28 cellular contexts compared by ENCODE assay signal in genomic region chr4:17332483-17332882, GRCh38.
DNase-seq lines count a peak whose midpoint lies in the region; ATAC-seq, FAIRE-seq and TF ChIP-seq lines count a peak whose summit lies in the region.
"Had no signal": no experiment of that assay in that cellular context is flagged by ENCODE, and none has a peak within 500 bp of the region (broad histone marks: within the 10 kb centered on the region; RNA-seq: fewer than 3 reads in every experiment).

No MANE protein-coding gene starts in this region.

- no peak overlapping the region for H3K27ac ChIP-seq in H9 (ENCODE audit: insufficient read length, low read depth, low read length)
- H3K27ac ChIP-seq in OCI-LY7 (ENCODE audit: low read depth, low read length, poor library complexity, severe bottlenecking) = no peak overlapping the region
- no peak overlapping the region for H3K27ac ChIP-seq in H1 (ENCODE audit: low read depth, low read length)
- H3K27ac ChIP-seq in dorsolateral prefrontal cortex = no peak overlapping the region
- H3K27ac ChIP-seq: C4-2B, SK-N-MC had no signal

- no peaks in the 10 kb centered on the region for H3K79me1 ChIP-seq in H9 (ENCODE audit: insufficient read depth, low read depth, low read length, poor library complexity, severe bottlenecking)
- H3K79me1 ChIP-seq in H1 (ENCODE audit: low read depth, low read length) = no peaks in the 10 kb centered on the region

- H2AFZ ChIP-seq in H9 (ENCODE audit: low read length) (no peak overlapping the region), OCI-LY7 (ENCODE audit: low read length) (no peak overlapping the region), H1 (ENCODE audit: low read length) (no peak overlapping the region)

- FAIRE-seq in H1 (lab: Jason Lieb, UNC) = no peak
- FAIRE-seq: A204.1, GM12878, H54, HTR-8/SVneo had no signal

- H2BK15ac ChIP-seq in H9 (ENCODE audit: low read depth, low read length) (no peak overlapping the region), H1 (ENCODE audit: low read length) (no peak overlapping the region)

- H3K27me3 ChIP-seq in H9 (ENCODE audit: insufficient read depth, low read length) (no peaks in the 10 kb centered on the region), H1 (replicated peaks in 1 of 4; ENCODE audit: control insufficient read depth in 3 of 4, extremely low read depth in 1 of 4, insufficient read depth in 3 of 4, low read length in 3 of 4) (no peaks in the 10 kb centered on the region), dorsolateral prefrontal cortex (no peaks in the 10 kb centered on the region)

- H4K8ac ChIP-seq in H9 (replicated peaks; ENCODE audit: insufficient read length, low read depth, low read length) (no peak overlapping the region), H1 (ENCODE audit: extremely low read depth, insufficient read depth, low read length) (no peak overlapping the region)

- H3K4me3 ChIP-seq in OCI-LY7 (ENCODE audit: low read depth, low read length, poor library complexity, severe bottlenecking) = no peak overlapping the region
- H3K4me3 ChIP-seq in H1 (ENCODE audit: extremely low read depth in 1 of 4, insufficient read depth in 2 of 4, low read depth in 3 of 4, low read length in 4 of 4) = no peak overlapping the region
- H3K4me3 ChIP-seq in foreskin fibroblast (ENCODE audit: low read depth in 1 of 2, low read length in 2 of 2) = no peak overlapping the region
- no peak overlapping the region for H3K4me3 ChIP-seq in dorsolateral prefrontal cortex
- H3K4me3 ChIP-seq: GM12878, SK-N-MC had no signal

- no peak overlapping the region for H3K18ac ChIP-seq in H9 (ENCODE audit: insufficient read length, low read depth, low read length)
- no peak overlapping the region for H3K18ac ChIP-seq in H1 (ENCODE audit: extremely low read depth, low read length)

- H2BK12ac ChIP-seq in H9 (ENCODE audit: insufficient read length, low read depth, low read length) (no peak overlapping the region), H1 (ENCODE audit: low read depth, low read length) (no peak overlapping the region)

- H3K4me3 Mint-ChIP-seq in H9 = no peak overlapping the region
- H3K4me3 Mint-ChIP-seq: CD8-positive, alpha-beta T cell had no signal

- peaks cover 8 to 12% of the 10 kb centered on the region in 2 experiments for H3K4me1 Mint-ChIP-seq in H9

- no peak for ATAC-seq in Right ventricle myocardium inferior
- ATAC-seq: CD8-positive, alpha-beta T cell; GM12878; Panc1 had no signal

- H3K9me3 ChIP-seq in H9 (ENCODE audit: control insufficient read depth, low read depth, low read length) = no peaks in the 10 kb centered on the region
- H3K9me3 ChIP-seq in OCI-LY7 (ENCODE audit: low read length) = no peaks in the 10 kb centered on the region; the same call in 1 of the 2 replicates
- no peaks in the 10 kb centered on the region for H3K9me3 ChIP-seq in H1 (ENCODE audit: insufficient read depth in 2 of 2, low read depth in 1 of 2, low read length in 1 of 2)
- H3K9me3 ChIP-seq: Caco-2 had no signal

- no peak overlapping the region for H2BK5ac ChIP-seq in H9 (ENCODE audit: insufficient read length, low read length)
- H2BK5ac ChIP-seq in H1 (ENCODE audit: low read depth, low read length) = no peak overlapping the region

- no peaks in the 10 kb centered on the region; the same call in 1 of the 2 replicates for H3K27me3 Mint-ChIP-seq in H9 (ENCODE audit: low read depth)

- BruUV-seq in OCI-LY7 (replicated peaks; lab: Mats Ljungman, UMichigan) = no TSS peak

- no peaks in the 10 kb centered on the region for H3K9me3 Mint-ChIP-seq in H9
- H3K9me3 Mint-ChIP-seq: CD8-positive, alpha-beta T cell had no signal

- H3K36me3 Mint-ChIP-seq in H9 (ENCODE audit: insufficient read depth in 1 of 3, low read depth in 3 of 3) = no peaks in the 10 kb centered on the region
- H3K36me3 Mint-ChIP-seq: CD8-positive, alpha-beta T cell had no signal

- H4K20me1 ChIP-seq in H9 (ENCODE audit: control insufficient read depth, insufficient read depth, insufficient read length) (no peaks in the 10 kb centered on the region), OCI-LY7 (ENCODE audit: insufficient read depth, low read length) (no peaks in the 10 kb centered on the region), H1 (replicated peaks in 1 of 2; ENCODE audit: control insufficient read depth in 1 of 2, insufficient read depth in 2 of 2, low read length in 2 of 2) (no peaks in the 10 kb centered on the region)

- H2BK20ac ChIP-seq in H9 (ENCODE audit: low read depth, low read length, poor library complexity, severe bottlenecking) = no peak overlapping the region
- H2BK20ac ChIP-seq in H1 (ENCODE audit: low read length) = no peak overlapping the region

- H3K23ac ChIP-seq in H9 (ENCODE audit: insufficient read length, low read depth, low read length) (no peak overlapping the region), H1 (ENCODE audit: insufficient read length) (no peak overlapping the region)

- no peak overlapping the region for H3K9ac ChIP-seq in H9 (ENCODE audit: extremely low read depth, insufficient read length, low read length)
- H3K9ac ChIP-seq in H1 (replicated peaks in 1 of 4; ENCODE audit: extremely low read depth in 1 of 4, low read depth in 3 of 4, low read length in 3 of 4) = no peak overlapping the region

- H3K23me2 ChIP-seq in H9 (ENCODE audit: insufficient read length, low read depth, low read length, poor library complexity, severe bottlenecking) (no peaks in the 10 kb centered on the region), H1 (ENCODE audit: low read depth, low read length) (no peaks in the 10 kb centered on the region; the same call in 1 of the 2 replicates)

- no peaks in the 10 kb centered on the region for H3K9me2 ChIP-seq in OCI-LY7 (ENCODE audit: insufficient read depth, low read length)

- POLR2A ChIA-PET in OCI-LY7 (lab: Charles Lee) = interaction anchor here (0.6 to 1.4 kb wide), 6 partner anchors 10 to 255 kb away, joined by 3 to 5 read pairs (median 4); no protein-coding TSS in a partner anchor
- POLR2A ChIA-PET in H1 (lab: Charles Lee; ENCODE audit: partially characterized antibody) = no interaction called here

- CTCF ChIA-PET in OCI-LY7 (lab: Charles Lee; ENCODE audit: unreplicated experiment) = interaction anchor here (0.6 kb wide), 1 partner anchor 1125 kb away, joined by 5 read pairs; no protein-coding TSS in a partner anchor
- CTCF ChIA-PET in H1 (lab: Charles Lee; ENCODE audit: partially characterized antibody) = interaction anchor here (0.7 to 2.9 kb wide), 6 partner anchors 55 to 189 kb away, joined by 3 to 15 read pairs (median 4); no protein-coding TSS in a partner anchor

- WGBS in H9 (ENCODE audit: extremely low coverage, insufficient read length, low lambda C conversion rate) = no CpG with 5 or more reads among the region's 5 CpGs
- 78% methylated on average over 5 of the region's 5 CpGs; no CpG with 5 or more reads in 1 of the 2 experiments for WGBS in H1 (ENCODE audit: extremely low coverage in 1 of 2, insufficient coverage in 1 of 2, insufficient read length in 1 of 2, insufficient replicate concordance in 2 of 2, low coverage in 1 of 2, low lambda C conversion rate in 2 of 2, missing lambda C conversion rate in 1 of 2), 2 experiments

- 0 out of 3 replicates have a peak, but pooled peaks have one; percentile 10 for TF ChIP-seq CTCF in H9 (conservative IDR thresholded peaks at IDR 0.05)
- TF ChIP-seq CTCF in OCI-LY7 (conservative IDR thresholded peaks at IDR 0.05; ENCODE audit: low read length) = peak; percentile 41; the same call in 1 of the 2 replicates
- TF ChIP-seq CTCF in H1 (IDR thresholded peaks at IDR 0.05; ENCODE audit: control extremely low read depth in 1 of 3, insufficient read depth in 1 of 3, low read depth in 1 of 3, low read length in 3 of 3) = 0 out of 4 replicates have a peak, but pooled peaks of 1 of the 3 experiments have one; percentile 12
- peak; percentile 9 for TF ChIP-seq CTCF in foreskin fibroblast (IDR thresholded peaks at IDR 0.05; ENCODE audit: low read depth, low read length)
- no peak for TF ChIP-seq CTCF in dorsolateral prefrontal cortex (IDR thresholded peaks at IDR 0.05 in 54 of 56, conservative IDR thresholded peaks at IDR 0.05 in 2 of 56; ENCODE audit: low read depth in 1 of 56, partially characterized antibody in 56 of 56)

- H3K36me3 ChIP-seq in OCI-LY7 (ENCODE audit: insufficient read depth, low read length) (no peaks in the 10 kb centered on the region), H1 (ENCODE audit: control insufficient read depth in 2 of 4, insufficient read depth in 4 of 4, low read length in 3 of 4) (no peaks in the 10 kb centered on the region)

- TF ChIP-seq EP300 in H1 (IDR thresholded peaks at IDR 0.05; ENCODE audit: borderline replicate concordance in 1 of 2, low read depth in 2 of 2, low read length in 2 of 2) = no peak

- intact Hi-C loops in OCI-LY7 (cut with micrococcal nuclease; ENCODE audit: unreplicated experiment) = loop anchor here (10.0 kb wide), 3 partner anchors 332 to 1558 kb away; partner anchors contain the start of genes CD38 and TAPT1
- intact Hi-C loops in Right ventricle myocardium inferior (cut with DNase I) = no loop called here
- intact Hi-C loops in dorsolateral prefrontal cortex (cut with DNase I) = no loop called here

- no peak overlapping the region for H4K91ac ChIP-seq in H9 (ENCODE audit: insufficient read length, low read depth, low read length)
- no peak overlapping the region for H4K91ac ChIP-seq in H1 (replicated peaks; ENCODE audit: insufficient read length, low read length)

- no peak overlapping the region for H3T11ph ChIP-seq in H9 (ENCODE audit: low read length)

- H2AK5ac ChIP-seq in H9 (ENCODE audit: insufficient read length, low read length) = no peak overlapping the region
- H2AK5ac ChIP-seq in H1 (ENCODE audit: low read depth, low read length) = no peak overlapping the region

- TF ChIP-seq RAD21 in H1 (IDR thresholded peaks at IDR 0.05 in 1 of 2, conservative IDR thresholded peaks at IDR 0.05 in 1 of 2; ENCODE audit: low read depth in 2 of 2, low read length in 2 of 2) = peak; percentile 41 to 47

- H3K4ac ChIP-seq in H9 (ENCODE audit: low read depth, low read length) = no peak overlapping the region
- H3K4ac ChIP-seq in H1 (replicated peaks; ENCODE audit: insufficient read length, low read depth, low read length) = no peak overlapping the region

- TF ChIP-seq POLR2A in H1 (IDR thresholded peaks at IDR 0.05; ENCODE audit: control extremely low read depth in 1 of 2, low read depth in 2 of 2, low read length in 2 of 2) = no peak

- no peak overlapping the region for H3K27ac Mint-ChIP-seq in H9
- H3K27ac Mint-ChIP-seq: CD8-positive, alpha-beta T cell had no signal

- peaks cover 3% of the 10 kb centered on the region; the same call in 1 of the 2 replicates for H3K4me1 ChIP-seq in H9 (ENCODE audit: insufficient read depth, low read length)
- peaks cover 98% of the 10 kb centered on the region for H3K4me1 ChIP-seq in OCI-LY7 (ENCODE audit: insufficient read depth, low read length, poor library complexity, severe bottlenecking)
- peaks cover 0 to 2% (median 0%) of the 10 kb centered on the region in 4 experiments; a peak in 1 of 7 replicates for H3K4me1 ChIP-seq in H1 (replicated peaks in 1 of 4; ENCODE audit: control insufficient read depth in 3 of 4, insufficient read depth in 4 of 4, low read length in 3 of 4)
- H3K4me1 ChIP-seq: Caco-2 had no signal

- no peak overlapping the region for H4K5ac ChIP-seq in H9 (ENCODE audit: insufficient read length, low read depth, low read length)
- no peak overlapping the region for H4K5ac ChIP-seq in H1 (ENCODE audit: insufficient read length, low read depth, low read length)

- DNase-seq in H9 (no peak), OCI-LY7 (ENCODE audit: low spot score) (no peak), H1 (ENCODE audit: low read depth in 1 of 2, low spot score in 2 of 2) (no peak), foreskin fibroblast (no peak), RKO (ENCODE audit: low spot score) (no peak), NCI-H1694 treated with DMSO at 0.1 percent for 48 hours (lab: John Stamatoyannopoulos, UW) (no peak), Right ventricle myocardium inferior (ENCODE audit: missing footprints) (no peak), dorsolateral prefrontal cortex (no peak)
- DNase-seq: Caco-2; CD8-positive, alpha-beta T cell; DMS79; EL; GDM1; KBM-7; MM.1S; NCI-H1417; NCI-H1694; NCI-H2081; NCI-H2227 treated with DMSO at 0.1 percent for 48 hours; NCI-H69; SIG-M5 had no signal

- H3K14ac ChIP-seq in H9 (ENCODE audit: insufficient read depth, low read length) (no peak overlapping the region), H1 (ENCODE audit: insufficient read length) (no peak overlapping the region)

- no peak overlapping the region for H3K4me2 ChIP-seq in H9 (ENCODE audit: insufficient read depth, insufficient read length, low read length)
- no peak overlapping the region for H3K4me2 ChIP-seq in OCI-LY7 (ENCODE audit: low read length)
- no peak overlapping the region for H3K4me2 ChIP-seq in H1 (ENCODE audit: insufficient read depth in 1 of 2, low read depth in 2 of 2, low read length in 2 of 2)

- no peaks in the 10 kb centered on the region for H3K79me2 ChIP-seq in H9 (ENCODE audit: insufficient read depth, low read length)
- H3K79me2 ChIP-seq in OCI-LY7 (ENCODE audit: insufficient read depth, low read depth, low read length) = no peaks in the 10 kb centered on the region
- H3K79me2 ChIP-seq in H1 (ENCODE audit: control insufficient read depth in 1 of 2, insufficient read depth in 2 of 2, low read length in 2 of 2) = no peaks in the 10 kb centered on the region

- H3K56ac ChIP-seq in H9 (ENCODE audit: insufficient read length, low read depth, low read length) = no peak overlapping the region
- H3K56ac ChIP-seq in H1 (replicated peaks; ENCODE audit: insufficient read length, low read depth, low read length) = no peak overlapping the region

- H2BK120ac ChIP-seq in H9 (ENCODE audit: low read depth, low read length, poor library complexity, severe bottlenecking) (no peak overlapping the region), H1 (replicated peaks; ENCODE audit: low read depth, low read length) (no peak overlapping the region)

Comparison
In these comparisons a context has a peak if more than half of its experiments do, and no peak if none do; other contexts are left out.
1. CTCF ChIP-seq: peak in H9 (single experiment), OCI-LY7 (single experiment) and foreskin fibroblast (single experiment); none in dorsolateral prefrontal cortex (0 of 56).